Comparison of ENCODE assay signal across 22 cellular contexts in the genomic region with DNA sequence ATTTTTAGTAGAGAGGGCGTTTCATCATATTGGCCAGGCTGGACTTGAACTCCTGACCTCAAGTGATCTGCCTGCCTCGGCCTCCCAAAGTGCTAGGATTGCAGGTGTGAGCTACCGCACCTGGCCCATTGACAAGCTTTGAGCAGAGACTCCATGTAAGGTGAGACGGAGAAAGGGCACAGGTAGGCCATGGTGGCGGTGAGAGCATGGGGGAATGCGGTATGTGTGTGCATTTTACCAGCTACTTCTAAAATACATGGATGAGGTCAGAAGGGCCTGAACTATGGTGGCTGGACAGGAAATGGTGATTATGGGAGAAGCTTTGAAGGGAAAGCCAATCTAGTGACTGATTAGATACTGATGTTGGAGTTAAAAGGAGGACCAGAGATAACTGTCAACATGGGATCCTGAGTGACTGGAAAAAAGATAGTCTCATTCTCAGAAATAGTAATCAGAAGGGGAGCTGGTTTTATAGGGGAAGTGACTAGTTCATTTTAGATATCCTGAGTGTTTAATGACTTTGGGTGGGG. TPM values are rescaled to one million over a fixed set of nuclear protein-coding genes. Genes with fewer than 3 reads are reported as not detected.
"Had no signal": no experiment of that assay in that cellular context is flagged by ENCODE, and none has a peak within 500 bp of the region (broad histone marks: within the 10 kb centered on the region; RNA-seq: fewer than 3 reads in every experiment).

No MANE protein-coding gene starts in this region.

- H3K4me3 Mint-ChIP-seq: activated CD8-positive, alpha-beta T cell treated with anti-CD3 and anti-CD28 coated beads for 36 hours; activated naive CD4-positive, alpha-beta T cell treated with anti-CD3 and anti-CD28 coated beads, Interleukin-2, amount 50 U/mL, for 24 hours had no signal

- H3K27ac ChIP-seq: body of pancreas, coronary artery had no signal

- ATAC-seq: activated CD4-positive, CD25-positive, alpha-beta regulatory T cell treated with anti-CD3 and anti-CD28 coated beads, Interleukin-2, amount 50 U/mL, for 24 hours; activated CD8-positive, alpha-beta T cell treated with anti-CD3 and anti-CD28 coated beads for 36 hours; body of pancreas had no signal

- DNase-seq: activated CD4-positive, alpha-beta T cell treated with anti-CD3 and anti-CD28 coated beads for 4 hours; activated CD8-positive, alpha-beta memory T cell treated with anti-CD3 and anti-CD28 coated beads, Interleukin-2, amount 50 U/mL, for 48 hours; activated CD8-positive, alpha-beta T cell treated with anti-CD3 and anti-CD28 coated beads for 36 hours; activated naive CD4-positive, alpha-beta T cell; activated T-cell treated with anti-CD3 and anti-CD28 coated beads, Interleukin-2, amount 50 U/mL, for 1 hour; aorta; body of pancreas; central memory CD4-positive, alpha-beta T cell; MV-4-11; NCI-H1092 treated with DMSO at 0.1 percent for 48 hours; NCI-H1436 treated with DMSO at 0.1 percent for 48 hours; NCI-H187; NCI-H2081; NCI-H524; SIG-M5; T-helper 2 cell; T1000 had no signal

- H3K36me3 Mint-ChIP-seq: activated naive CD4-positive, alpha-beta T cell treated with anti-CD3 and anti-CD28 coated beads, Interleukin-2, amount 50 U/mL, for 24 hours had no signal

- FAIRE-seq: bronchial epithelial cell, TTC549 had no signal

- H3K9me3 ChIP-seq: body of pancreas had no signal

- H3K4me3 ChIP-seq: body of pancreas, coronary artery had no signal

- H3K27me3 Mint-ChIP-seq: activated naive CD4-positive, alpha-beta T cell treated with anti-CD3 and anti-CD28 coated beads, Interleukin-2, amount 50 U/mL, for 24 hours had no signal

- H3K27ac Mint-ChIP-seq: activated CD8-positive, alpha-beta T cell treated with anti-CD3 and anti-CD28 coated beads for 36 hours; activated naive CD4-positive, alpha-beta T cell treated with anti-CD3 and anti-CD28 coated beads, Interleukin-2, amount 50 U/mL, for 24 hours had no signal

- H3K27me3 ChIP-seq: body of pancreas had no signal

- H3K4me1 ChIP-seq: body of pancreas had no signal

RNA-seq across cellular contexts. Expression of a gene that starts 21.9 kb away (rescaled TPM):
- total RNA-seq: activated CD8-positive, alpha-beta T cell treated with anti-CD3 and anti-CD28 coated beads for 36 hours had no signal
